In the genomic region with DNA sequence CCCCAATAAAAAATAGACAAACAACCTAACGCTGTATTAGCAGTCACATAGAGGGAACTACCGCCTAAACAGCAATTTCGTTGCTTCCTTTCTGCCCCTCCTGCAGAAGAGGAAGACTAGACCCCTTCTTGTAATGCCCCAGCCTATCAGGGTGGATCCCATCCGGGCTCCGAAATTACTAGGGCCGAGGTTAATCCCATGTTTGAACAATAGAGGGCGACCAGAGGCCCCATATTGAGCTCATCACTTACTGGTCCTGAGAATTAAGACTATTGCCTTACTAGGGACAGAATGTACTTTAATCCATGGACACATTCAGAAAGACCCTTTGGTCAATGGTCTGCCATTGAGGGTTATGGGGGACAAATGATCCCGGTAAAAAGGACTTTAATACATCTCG, we compare ENCODE assay signal across 8 cellular contexts. TPM values are rescaled to one million over a fixed set of nuclear protein-coding genes. Genes with fewer than 3 reads are reported as not detected.
DNase-seq lines count a peak whose midpoint lies in the region; ATAC-seq and TF ChIP-seq lines count a peak whose summit lies in the region.

No MANE protein-coding gene starts in this region.

- POLR2A ChIA-PET in RWPE1 (lab: Yijun Ruan, JAX; ENCODE audit: low non-redundant PET), result no interaction called here

- TF ChIP-seq CTCF in RWPE1 (conservative IDR thresholded peaks at IDR 0.05; ENCODE audit: low read depth), result peak; percentile 53
- peak; percentile 61 for TF ChIP-seq CTCF in retinal pigment epithelial cell (conservative IDR thresholded peaks at IDR 0.05; ENCODE audit: low read depth, low read length)

- DNase-seq in GM03348 (ENCODE audit: low spot score), result peak; percentile 72
- DNase-seq in RWPE1 (ENCODE audit: low spot score), result peak; percentile 68
- DNase-seq in activated naive CD8-positive, alpha-beta T cell treated with anti-CD3 and anti-CD28 coated beads for 36 hours, result peak; percentile 25
- DNase-seq in Right ventricle myocardium superior, result no peak
- no peak for DNase-seq in retinal pigment epithelial cell (ENCODE audit: low read depth)
- no peak for DNase-seq in NCI-H446 treated with DMSO at 0.1 percent for 48 hours (lab: John Stamatoyannopoulos, UW)
- no peak for DNase-seq in GF-D8 (lab: John Stamatoyannopoulos, UW)

- H3K9me3 Mint-ChIP-seq in activated naive CD8-positive, alpha-beta T cell treated with anti-CD3 and anti-CD28 coated beads for 36 hours, result no peaks in the 10 kb centered on the region

- H3K27me3 Mint-ChIP-seq in activated naive CD8-positive, alpha-beta T cell treated with anti-CD3 and anti-CD28 coated beads for 36 hours, result no peaks in the 10 kb centered on the region

- no peak overlapping the region for H3K4me3 ChIP-seq in retinal pigment epithelial cell (ENCODE audit: low read length)

- intact Hi-C loops in Right ventricle myocardium superior (cut with DNase I), result no loop called here

- H3K27ac ChIP-seq in RWPE1, result no peak overlapping the region

- H3K4me3 Mint-ChIP-seq in activated naive CD8-positive, alpha-beta T cell treated with anti-CD3 and anti-CD28 coated beads for 36 hours, result no peak overlapping the region

- CTCF ChIA-PET in RWPE1 (lab: Yijun Ruan, JAX), result interaction anchor here (0.6 kb wide), 1 partner anchor 128 kb away, joined by 4 read pairs; no protein-coding TSS in a partner anchor

- peaks cover 2% of the 10 kb centered on the region for H3K4me1 Mint-ChIP-seq in activated naive CD8-positive, alpha-beta T cell treated with anti-CD3 and anti-CD28 coated beads for 36 hours

- H3K36me3 Mint-ChIP-seq in activated naive CD8-positive, alpha-beta T cell treated with anti-CD3 and anti-CD28 coated beads for 36 hours, result no peaks in the 10 kb centered on the region

- ATAC-seq in HG03135 (IDR thresholded peaks at IDR 0.05; ENCODE audit: unreplicated experiment), result peak; percentile 59
- ATAC-seq in Right ventricle myocardium superior (ENCODE audit: poor library complexity), result peak; percentile 79

- no peak overlapping the region for H3K27ac Mint-ChIP-seq in activated naive CD8-positive, alpha-beta T cell treated with anti-CD3 and anti-CD28 coated beads for 36 hours

RNA-seq across cellular contexts. Expression of a gene that starts 11.8 kb away (rescaled TPM):
- total RNA-seq in activated naive CD8-positive, alpha-beta T cell treated with anti-CD3 and anti-CD28 coated beads for 36 hours, result 1 to 10 TPM; 1.6 to 1.9 TPM
- total RNA-seq in Right ventricle myocardium superior, result 2.9 TPM

RNA-seq across cellular contexts. Expression of a gene that starts 47.2 kb away (rescaled TPM):
- not detected for total RNA-seq in activated naive CD8-positive, alpha-beta T cell treated with anti-CD3 and anti-CD28 coated beads for 36 hours
- total RNA-seq in Right ventricle myocardium superior, result not detected

Comparison
In these comparisons a context has a peak if more than half of its experiments do, and no peak if none do; other contexts are left out.
1. DNase-seq: peak in GM03348 (single experiment), RWPE1 (single experiment) and activated naive CD8-positive, alpha-beta T cell treated with anti-CD3 and anti-CD28 coated beads for 36 hours (single experiment); none in Right ventricle myocardium superior (single experiment), retinal pigment epithelial cell (single experiment), NCI-H446 treated with DMSO at 0.1 percent for 48 hours (single experiment) and GF-D8 (single experiment).